Comparison of ENCODE assay signal across 10 cellular contexts in genomic region chr9:129494113-129494789, GRCh38.
DNase-seq lines count a peak whose midpoint lies in the region; ATAC-seq, FAIRE-seq and TF ChIP-seq lines count a peak whose summit lies in the region.
"Had no signal": no experiment of that assay in that cellular context is flagged by ENCODE, and none has a peak within 500 bp of the region (broad histone marks: within the 10 kb centered on the region; RNA-seq: fewer than 3 reads in every experiment).

No MANE protein-coding gene starts in this region.

- H3K27ac Mint-ChIP-seq in activated CD4-positive, alpha-beta T cell treated with anti-CD3 and anti-CD28 coated beads for 36 hours, result no peak overlapping the region

- H3K9me3 ChIP-seq in BLaER1 treated with 17β-estradiol and CSF1 and Interleukin-3, amounts not matched to agents 10 nM and 100 nM (replicated peaks in 1 of 11), result no peaks in the 10 kb centered on the region
- H3K9me3 ChIP-seq in Panc1 (ENCODE audit: control insufficient read depth, insufficient read depth, low read depth, low read length) (no peaks in the 10 kb centered on the region), right atrium auricular region (no peaks in the 10 kb centered on the region), psoas muscle (no peaks in the 10 kb centered on the region)

- intact Hi-C loops in Panc1 (cut with micrococcal nuclease; ENCODE audit: unreplicated experiment) (no loop called here), psoas muscle (cut with DNase I) (loop anchor here (2.0 to 10.0 kb wide), 2 partner anchors 115 to 359 kb away; no protein-coding TSS in a partner anchor)
- intact Hi-C loops in activated CD4-positive, alpha-beta T cell treated with anti-CD3 and anti-CD28 coated beads for 36 hours (cut with DNase I, micrococcal nuclease), result loop anchor here in 1 of 2 experiments (10.0 kb wide), 1 partner anchor 111 kb away; no protein-coding TSS in a partner anchor

- no peak overlapping the region for H3K4me3 Mint-ChIP-seq in activated CD4-positive, alpha-beta T cell treated with anti-CD3 and anti-CD28 coated beads for 36 hours

- no peak for FAIRE-seq in D721Med (lab: Jason Lieb, UNC)

- no peaks in the 10 kb centered on the region for H3K9me3 Mint-ChIP-seq in activated CD4-positive, alpha-beta T cell treated with anti-CD3 and anti-CD28 coated beads for 36 hours (ENCODE audit: low read depth)

- H3K27ac ChIP-seq in BLaER1 treated with 17β-estradiol and CSF1 and Interleukin-3, amounts not matched to agents 10 nM and 100 nM, result no peak overlapping the region
- H3K27ac ChIP-seq in Panc1 (ENCODE audit: low read length) (peak overlapping the region; percentile 97), right atrium auricular region (peak overlapping the region; percentile 99), psoas muscle (peak overlapping the region; percentile 92)

- in situ Hi-C loops in Panc1 (cut with HindIII; ENCODE audit: low pct_unique_long_range_greater_than_20kb, low sequenced_read_pairs), result no loop called here

- H3K4me2 ChIP-seq in BLaER1 treated with 17β-estradiol and CSF1 and Interleukin-3, amounts not matched to agents 10 nM and 100 nM, result peak overlapping the region; percentile 19 to 100 (median 89); a peak in 17 of 22 replicates

- no peaks in the 10 kb centered on the region for H3K27me3 Mint-ChIP-seq in activated CD4-positive, alpha-beta T cell treated with anti-CD3 and anti-CD28 coated beads for 36 hours

- WGBS in psoas muscle, 3 donors, result 87 to 90% (median 89%) methylated on average over 10 to 11 of the region's 11 CpGs

- no peak for DNase-seq in Panc1 (ENCODE audit: low read depth, low spot score)
- no peak for DNase-seq in right atrium auricular region (ENCODE audit: low spot score)
- DNase-seq in psoas muscle, result peak in 1 of 2 donors; percentile 33
- no peak for DNase-seq in activated CD4-positive, alpha-beta T cell treated with anti-CD3 and anti-CD28 coated beads for 36 hours
- no peak for DNase-seq in D721Med (ENCODE audit: insufficient read length, low spot score)
- no peak for DNase-seq in mucosa of gallbladder (ENCODE audit: low spot score)
- DNase-seq: NCI-H1092 treated with DMSO at 0.1 percent for 48 hours; stimulated activated CD4-positive, alpha-beta T cell treated with anti-CD3 and anti-CD28 coated beads, Interleukin-1b, Interleukin-23, amount 100 ng/mL, for 48 hours had no signal

- peaks cover 40% of the 10 kb centered on the region for H3K4me1 Mint-ChIP-seq in activated CD4-positive, alpha-beta T cell treated with anti-CD3 and anti-CD28 coated beads for 36 hours

- peaks cover 0 to 24% (median 0%) of the 10 kb centered on the region in 11 experiments; a peak in 2 of 22 replicates for H3K36me3 ChIP-seq in BLaER1 treated with 17β-estradiol and CSF1 and Interleukin-3, amounts not matched to agents 10 nM and 100 nM
- H3K36me3 ChIP-seq in Panc1 (ENCODE audit: control insufficient read depth, insufficient read depth, low read length) (no peaks in the 10 kb centered on the region), right atrium auricular region (no peaks in the 10 kb centered on the region), psoas muscle (ENCODE audit: insufficient read depth in 1 of 2, low read depth in 1 of 2) (peaks cover 0 to 2% of the 10 kb centered on the region in 2 donors)

- TF ChIP-seq CTCF in Panc1 (IDR thresholded peaks at IDR 0.05), result no peak
- no peak for TF ChIP-seq CTCF in right atrium auricular region (IDR thresholded peaks at IDR 0.05)
- TF ChIP-seq CTCF in psoas muscle (IDR thresholded peaks at IDR 0.05), result no peak
- no peak for TF ChIP-seq CTCF in D721Med (IDR thresholded peaks at IDR 0.05; ENCODE audit: insufficient read depth, missing control alignments)

- peaks cover 75 to 92% (median 87%) of the 10 kb centered on the region in 10 experiments for H3K4me1 ChIP-seq in BLaER1 treated with 17β-estradiol and CSF1 and Interleukin-3, amounts not matched to agents 10 nM and 100 nM
- H3K4me1 ChIP-seq in Panc1 (ENCODE audit: control insufficient read depth, insufficient read depth, low read length), result peaks cover 63% of the 10 kb centered on the region
- peaks cover 0 to 88% of the 10 kb centered on the region in 2 donors for H3K4me1 ChIP-seq in right atrium auricular region
- peaks cover 40% of the 10 kb centered on the region for H3K4me1 ChIP-seq in psoas muscle

- H3K9ac ChIP-seq in BLaER1 treated with 17β-estradiol and CSF1 and Interleukin-3, amounts not matched to agents 10 nM and 100 nM, result peak overlapping the region in 2 of 11 experiments; percentile 53 to 67; a peak in 4 of 22 replicates

- H3K36me3 Mint-ChIP-seq in activated CD4-positive, alpha-beta T cell treated with anti-CD3 and anti-CD28 coated beads for 36 hours (ENCODE audit: low read depth), result peaks cover 27% of the 10 kb centered on the region

- H3K27me3 ChIP-seq in BLaER1 treated with 17β-estradiol and CSF1 and Interleukin-3, amounts not matched to agents 10 nM and 100 nM, result no peaks in the 10 kb centered on the region
- H3K27me3 ChIP-seq in Panc1 (ENCODE audit: control insufficient read depth, insufficient read depth, low read length), result no peaks in the 10 kb centered on the region
- no peaks in the 10 kb centered on the region for H3K27me3 ChIP-seq in right atrium auricular region
- H3K27me3 ChIP-seq in psoas muscle (ENCODE audit: insufficient read depth in 3 of 3, low read length in 2 of 3), result no peaks in the 10 kb centered on the region

- no TSS peak for BruUV-seq in Panc1 (replicated peaks; lab: Mats Ljungman, UMichigan)

- POLR2A ChIA-PET in Panc1 (lab: Charles Lee), result interaction anchor here (0.5 to 0.9 kb wide), 4 partner anchors 12 to 76 kb away, joined by 3 to 8 read pairs (median 6); no protein-coding TSS in a partner anchor
- POLR2A ChIA-PET in activated CD4-positive, alpha-beta T cell treated with anti-CD3 and anti-CD28 coated beads for 36 hours (lab: Charles Lee), result no interaction called here

- H3K4me3 ChIP-seq in BLaER1 treated with 17β-estradiol and CSF1 and Interleukin-3, amounts not matched to agents 10 nM and 100 nM, result no peak overlapping the region
- H3K4me3 ChIP-seq in Panc1 (ENCODE audit: low read depth in 2 of 2, low read length in 2 of 2) (no peak overlapping the region), right atrium auricular region (no peak overlapping the region), psoas muscle (no peak overlapping the region)

- ATAC-seq in Panc1, result no peak
- no peak for ATAC-seq in psoas muscle
- no peak for ATAC-seq in activated CD4-positive, alpha-beta T cell treated with anti-CD3 and anti-CD28 coated beads for 36 hours
- ATAC-seq in HG03045 (IDR thresholded peaks at IDR 0.05; ENCODE audit: unreplicated experiment), result no peak

- H4K20me1 ChIP-seq in BLaER1 treated with 17β-estradiol and CSF1 and Interleukin-3, amounts not matched to agents 10 nM and 100 nM, result no peaks in the 10 kb centered on the region

- CTCF ChIA-PET in Panc1 (lab: Charles Lee), result interaction anchor here (0.7 kb wide), 2 partner anchors 15 to 146 kb away, joined by 4 to 5 read pairs; no protein-coding TSS in a partner anchor
- CTCF ChIA-PET in activated CD4-positive, alpha-beta T cell treated with anti-CD3 and anti-CD28 coated beads for 36 hours (lab: Charles Lee), result interaction anchor here (0.5 to 3.0 kb wide), 3 partner anchors 35 to 236 kb away, joined by 3 to 11 read pairs (median 3); no protein-coding TSS in a partner anchor

Comparison
In these comparisons a context has a peak if more than half of its experiments do, and no peak if none do; other contexts are left out.
1. H3K27ac ChIP-seq: peak in Panc1 (single experiment), right atrium auricular region (2 of 2) and psoas muscle (single experiment); none in BLaER1 treated with 17β-estradiol and CSF1 and Interleukin-3, amounts not matched to agents 10 nM and 100 nM (0 of 11).